In the genomic region with DNA sequence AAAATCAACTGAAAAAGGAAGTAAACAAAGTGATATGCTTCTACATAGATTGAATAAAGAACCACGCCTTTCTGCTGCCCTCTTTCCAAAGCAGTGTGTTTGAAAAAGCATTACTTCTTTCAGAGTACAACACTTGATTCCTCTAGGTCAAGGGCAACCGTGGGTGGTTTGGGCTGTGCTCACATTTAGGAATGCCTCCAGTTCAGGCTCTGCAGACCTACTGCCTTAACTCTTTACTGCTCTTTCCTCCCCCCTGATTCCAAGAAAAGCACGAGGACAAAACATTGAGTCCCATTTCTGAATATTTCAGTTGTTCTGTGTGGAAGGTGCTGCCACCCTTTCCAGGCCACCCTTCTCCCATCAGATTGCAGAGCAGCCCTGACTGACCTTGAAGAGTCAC, we compare ENCODE assay signal across 18 cellular contexts. TPM values are rescaled to one million over a fixed set of nuclear protein-coding genes. Genes with fewer than 3 reads are reported as not detected.
A peak's percentile ranks its signal among the peaks of the same experiment; 100 is the strongest.
DNase-seq lines count a peak whose midpoint lies in the region; ATAC-seq and TF ChIP-seq lines count a peak whose summit lies in the region.
"Had no signal": no experiment of that assay in that cellular context is flagged by ENCODE, and none has a peak within 500 bp of the region (broad histone marks: within the 10 kb centered on the region; RNA-seq: fewer than 3 reads in every experiment).

No MANE protein-coding gene starts in this region.

- H3K4me3 Mint-ChIP-seq in naive thymus-derived CD8-positive, alpha-beta T cell, result no peak overlapping the region
- H3K4me3 Mint-ChIP-seq: activated CD4-positive, alpha-beta memory T cell treated with anti-CD3 and anti-CD28 coated beads for 36 hours; activated naive CD8-positive, alpha-beta T cell treated with anti-CD3 and anti-CD28 coated beads, Interleukin-2, amount 10 ng/mL, durations not matched to agents 7 days and 5 days; activated T-cell treated with anti-CD3 and anti-CD28 coated beads, Interleukin-2, amount 50 U/mL, for 72 hours; CD4-positive, alpha-beta memory T cell; naive B cell had no signal

- no peak for TF ChIP-seq CTCF in C4-2B (conservative IDR thresholded peaks at IDR 0.05)
- no peak for TF ChIP-seq CTCF in choroid plexus epithelial cell (conservative IDR thresholded peaks at IDR 0.05; ENCODE audit: low read depth, low read length)

- peaks cover 3 to 14% (median 5%) of the 10 kb centered on the region in 3 donors for H3K4me1 ChIP-seq in skeletal muscle tissue (ENCODE audit: control insufficient read depth in 3 of 3, insufficient read depth in 3 of 3, low read length in 3 of 3)

- peaks cover 0 to 5% (median 0%) of the 10 kb centered on the region in 3 donors for H3K36me3 Mint-ChIP-seq in naive thymus-derived CD8-positive, alpha-beta T cell
- H3K36me3 Mint-ChIP-seq: activated CD4-positive, alpha-beta memory T cell treated with anti-CD3 and anti-CD28 coated beads for 36 hours; activated naive CD8-positive, alpha-beta T cell treated with anti-CD3 and anti-CD28 coated beads, Interleukin-2, amount 10 ng/mL, durations not matched to agents 7 days and 5 days; CD4-positive, alpha-beta memory T cell; naive B cell had no signal

- no peaks in the 10 kb centered on the region for H3K4me1 Mint-ChIP-seq in naive thymus-derived CD8-positive, alpha-beta T cell
- H3K4me1 Mint-ChIP-seq: activated naive CD8-positive, alpha-beta T cell treated with anti-CD3 and anti-CD28 coated beads, Interleukin-2, amount 10 ng/mL, durations not matched to agents 7 days and 5 days; CD4-positive, alpha-beta memory T cell; naive B cell had no signal

- H3K4me3 ChIP-seq in choroid plexus epithelial cell (ENCODE audit: low read depth, low read length) (no peak overlapping the region), skeletal muscle tissue (ENCODE audit: low read length in 3 of 3) (no peak overlapping the region)

- H3K27ac Mint-ChIP-seq in naive thymus-derived CD8-positive, alpha-beta T cell, result no peak overlapping the region
- H3K27ac Mint-ChIP-seq: activated CD4-positive, alpha-beta memory T cell treated with anti-CD3 and anti-CD28 coated beads for 36 hours; activated naive CD8-positive, alpha-beta T cell treated with anti-CD3 and anti-CD28 coated beads, Interleukin-2, amount 10 ng/mL, durations not matched to agents 7 days and 5 days; activated T-cell treated with anti-CD3 and anti-CD28 coated beads, Interleukin-2, amount 50 U/mL, for 72 hours; CD4-positive, alpha-beta memory T cell; naive B cell had no signal

- no peaks in the 10 kb centered on the region for H3K36me3 ChIP-seq in skeletal muscle tissue (ENCODE audit: control insufficient read depth in 3 of 3, insufficient read depth in 3 of 3, low read length in 3 of 3)

- H3K27ac ChIP-seq in C4-2B, result 0 out of 2 replicates have a peak overlapping the region, but pooled peaks have one; percentile 15
- H3K27ac ChIP-seq in skeletal muscle tissue (ENCODE audit: low read depth, low read length), result peak overlapping the region; percentile 81

- ATAC-seq in naive thymus-derived CD8-positive, alpha-beta T cell, result no peak
- ATAC-seq: activated T-cell treated with anti-CD3 and anti-CD28 coated beads, Interleukin-2, amount 50 U/mL, for 72 hours had no signal

- no peak overlapping the region for H3K9ac ChIP-seq in skeletal muscle tissue (ENCODE audit: low read depth in 1 of 3, low read length in 3 of 3)

- intact Hi-C loops in posterior vena cava (cut with DNase I), result no loop called here

- POLR2A ChIA-PET in naive thymus-derived CD8-positive, alpha-beta T cell (lab: Charles Lee), result no interaction called here

- no peaks in the 10 kb centered on the region for H3K27me3 ChIP-seq in skeletal muscle tissue (ENCODE audit: control insufficient read depth in 3 of 3, insufficient read depth in 3 of 3, low read length in 3 of 3)

- H3K9me3 Mint-ChIP-seq in naive thymus-derived CD8-positive, alpha-beta T cell, result peaks cover 0 to 10% (median 2%) of the 10 kb centered on the region in 9 donors
- H3K9me3 Mint-ChIP-seq: activated CD4-positive, alpha-beta memory T cell treated with anti-CD3 and anti-CD28 coated beads for 36 hours; activated T-cell treated with anti-CD3 and anti-CD28 coated beads, Interleukin-2, amount 50 U/mL, for 72 hours; CD4-positive, alpha-beta memory T cell had no signal

- peaks cover 0 to 18% (median 2%) of the 10 kb centered on the region in 5 donors for H3K27me3 Mint-ChIP-seq in naive thymus-derived CD8-positive, alpha-beta T cell
- H3K27me3 Mint-ChIP-seq: naive B cell had no signal

- DNase-seq in choroid plexus epithelial cell (ENCODE audit: low read depth), result peak; percentile 84
- peak; percentile 50 for DNase-seq in iris pigment epithelial cell (ENCODE audit: low read depth)
- DNase-seq in naive thymus-derived CD8-positive, alpha-beta T cell, result no peak
- DNase-seq in stimulated activated CD4-positive, alpha-beta T cell treated with anti-CD3 and anti-CD28 coated beads, Interleukin-2, amount 100 ng/mL, for 48 hours, result no peak
- no peak for DNase-seq in posterior vena cava (ENCODE audit: low spot score)
- no peak for DNase-seq in NOMO-1 (lab: John Stamatoyannopoulos, UW; ENCODE audit: unreplicated experiment in 2 of 2)
- DNase-seq: ACHN; activated CD4-positive, alpha-beta memory T cell treated with anti-CD3 and anti-CD28 coated beads for 36 hours; activated naive CD8-positive, alpha-beta T cell treated with anti-CD3 and anti-CD28 coated beads, Interleukin-2, amount 10 ng/mL, durations not matched to agents 7 days and 5 days; activated T-cell treated with anti-CD3 and anti-CD28 coated beads, Interleukin-2, amount 50 U/mL, for 72 hours; CD4-positive, alpha-beta memory T cell; GOT3; naive B cell; NCI-H2081; NCI-H526 treated with DMSO at 0.1 percent for 48 hours; substantia nigra had no signal

- H3K9me3 ChIP-seq in skeletal muscle tissue (ENCODE audit: control insufficient read depth in 3 of 3, low read length in 3 of 3), result no peaks in the 10 kb centered on the region

RNA-seq across cellular contexts. Expression of a gene that starts 45.2 kb away (rescaled TPM):
- total RNA-seq in skeletal muscle tissue, result 32.4 TPM
- total RNA-seq in naive thymus-derived CD8-positive, alpha-beta T cell, result not detected
- under 1 TPM; 0.09 to 0.45 (median 0.14) TPM for polyA plus RNA-seq in naive thymus-derived CD8-positive, alpha-beta T cell
- 100 to 1,000 TPM; 216 to 406 TPM for total RNA-seq in posterior vena cava
- total RNA-seq: activated CD4-positive, alpha-beta memory T cell treated with anti-CD3 and anti-CD28 coated beads for 36 hours; CD4-positive, alpha-beta memory T cell had no signal

Comparison
In these comparisons a context has a peak if more than half of its experiments do, and no peak if none do; other contexts are left out.
1. DNase-seq: peak in choroid plexus epithelial cell (single experiment) and iris pigment epithelial cell (single experiment); none in naive thymus-derived CD8-positive, alpha-beta T cell (0 of 10), stimulated activated CD4-positive, alpha-beta T cell treated with anti-CD3 and anti-CD28 coated beads, Interleukin-2, amount 100 ng/mL, for 48 hours (0 of 2), posterior vena cava (single experiment) and NOMO-1 (0 of 2).
2. RNA of a gene that starts 45.2 kb away (total RNA-seq): 216 to 406 TPM in posterior vena cava and 32.4 TPM in skeletal muscle tissue (single experiment); not detected in naive thymus-derived CD8-positive, alpha-beta T cell; every median in the first group is over 10 times any median in the second.